ENCODE assay signal across 8 cellular contexts in genomic region chr3:11944052-11944673, GRCh38.
DNase-seq lines count a peak whose midpoint lies in the region; ATAC-seq and TF ChIP-seq lines count a peak whose summit lies in the region.

No MANE protein-coding gene starts in this region.

- no peaks in the 10 kb centered on the region for H3K4me1 ChIP-seq in Panc1 (ENCODE audit: control insufficient read depth, insufficient read depth, low read length)

- CTCF ChIA-PET in Panc1 (lab: Charles Lee) = interaction anchor here (0.6 to 1.2 kb wide), 4 partner anchors 130 to 235 kb away, joined by 3 to 7 read pairs (median 4); no protein-coding TSS in a partner anchor

- H3K27me3 ChIP-seq in Panc1 (ENCODE audit: control insufficient read depth, insufficient read depth, low read length) = no peaks in the 10 kb centered on the region; the same call in 1 of the 2 replicates

- no peaks in the 10 kb centered on the region for H3K4me1 Mint-ChIP-seq in activated naive CD8-positive, alpha-beta T cell treated with anti-CD3 and anti-CD28 coated beads, Interleukin-2, amount 50 U/mL, for 24 hours

- H3K4me3 Mint-ChIP-seq in activated naive CD8-positive, alpha-beta T cell treated with anti-CD3 and anti-CD28 coated beads, Interleukin-2, amount 50 U/mL, for 24 hours = no peak overlapping the region

- POLR2A ChIA-PET in Panc1 (lab: Charles Lee) = no interaction called here

- no peaks in the 10 kb centered on the region for H3K9me3 ChIP-seq in Panc1 (ENCODE audit: control insufficient read depth, insufficient read depth, low read depth, low read length)

- in situ Hi-C loops in ACHN (cut with HindIII; ENCODE audit: low pct_ligation_motif_present, low pct_unique_long_range_greater_than_20kb, low sequenced_read_pairs) (no loop called here), Panc1 (cut with HindIII; ENCODE audit: low pct_unique_long_range_greater_than_20kb, low sequenced_read_pairs) (no loop called here)

- H3K9me3 Mint-ChIP-seq in activated naive CD8-positive, alpha-beta T cell treated with anti-CD3 and anti-CD28 coated beads, Interleukin-2, amount 50 U/mL, for 24 hours = peaks cover 14% of the 10 kb centered on the region

- DNase-seq in ACHN (peak; percentile 42), GM20000 (ENCODE audit: low spot score) (no peak), Panc1 (ENCODE audit: low read depth, low spot score) (peak; percentile 4), foreskin fibroblast (peak; percentile 18 to 53), skeletal muscle cell (ENCODE audit: low read depth) (peak; percentile 4)
- no peak for DNase-seq in activated naive CD8-positive, alpha-beta T cell treated with anti-CD3 and anti-CD28 coated beads, Interleukin-2, amount 50 U/mL, for 24 hours

- H3K27me3 Mint-ChIP-seq in activated naive CD8-positive, alpha-beta T cell treated with anti-CD3 and anti-CD28 coated beads, Interleukin-2, amount 50 U/mL, for 24 hours = peaks cover 8% of the 10 kb centered on the region

- no peaks in the 10 kb centered on the region for H3K36me3 Mint-ChIP-seq in activated naive CD8-positive, alpha-beta T cell treated with anti-CD3 and anti-CD28 coated beads, Interleukin-2, amount 50 U/mL, for 24 hours (ENCODE audit: low read depth)

- no peaks in the 10 kb centered on the region for H3K36me3 ChIP-seq in Panc1 (ENCODE audit: control insufficient read depth, insufficient read depth, low read length)

- no peak overlapping the region for H3K27ac Mint-ChIP-seq in activated naive CD8-positive, alpha-beta T cell treated with anti-CD3 and anti-CD28 coated beads, Interleukin-2, amount 50 U/mL, for 24 hours

- H3K4me3 ChIP-seq in Panc1 (ENCODE audit: low read depth in 2 of 2, low read length in 2 of 2) (no peak overlapping the region), foreskin fibroblast (ENCODE audit: low read depth in 1 of 2, low read length in 2 of 2) (no peak overlapping the region), skeletal muscle cell (ENCODE audit: low read depth, low read length) (no peak overlapping the region)

- no TSS peak for BruUV-seq in Panc1 (replicated peaks; lab: Mats Ljungman, UMichigan)

- TF ChIP-seq CTCF in GM20000 (IDR thresholded peaks at IDR 0.05; ENCODE audit: extremely low read depth, missing control alignments) (peak; percentile 14), Panc1 (IDR thresholded peaks at IDR 0.05) (peak; percentile 83), foreskin fibroblast (IDR thresholded peaks at IDR 0.05; ENCODE audit: low read depth, low read length) (peak; percentile 61)

- ATAC-seq in Panc1 (peak; percentile 97), HG03039 (IDR thresholded peaks at IDR 0.05; ENCODE audit: unreplicated experiment) (no peak), HG03520 (IDR thresholded peaks at IDR 0.05; ENCODE audit: unreplicated experiment) (no peak)
- no peak for ATAC-seq in activated naive CD8-positive, alpha-beta T cell treated with anti-CD3 and anti-CD28 coated beads, Interleukin-2, amount 50 U/mL, for 24 hours

- H3K27ac ChIP-seq in Panc1 (ENCODE audit: low read length) = no peak overlapping the region

- intact Hi-C loops in Panc1 (cut with micrococcal nuclease; ENCODE audit: unreplicated experiment) = loop anchor here (5.0 kb wide), 1 partner anchor 103 kb away; no protein-coding TSS in a partner anchor

Comparison
In these comparisons a context has a peak if more than half of its experiments do, and no peak if none do; other contexts are left out.
1. DNase-seq: peak in ACHN (single experiment), Panc1 (single experiment), foreskin fibroblast (2 of 2) and skeletal muscle cell (single experiment); none in GM20000 (single experiment) and activated naive CD8-positive, alpha-beta T cell treated with anti-CD3 and anti-CD28 coated beads, Interleukin-2, amount 50 U/mL, for 24 hours (single experiment).
2. CTCF ChIP-seq: peak in every context shown above with its lines; median percentile 83 in Panc1; 61 in foreskin fibroblast; 14 in GM20000.